8 cellular contexts compared by ENCODE assay signal in genomic region chr15:66503780-66504562, GRCh38. TPM values are rescaled to one million over a fixed set of nuclear protein-coding genes. Genes with fewer than 3 reads are reported as not detected.
A peak's percentile ranks its signal among the peaks of the same experiment; 100 is the strongest.
DNase-seq lines count a peak whose midpoint lies in the region; ATAC-seq lines count a peak whose summit lies in the region.

No MANE protein-coding gene starts in this region.

- H3K4me3 ChIP-seq in Jurkat, Clone E6-1 (ENCODE audit: low read length) = peak overlapping the region; percentile 71
- H3K4me3 ChIP-seq in mucosa of stomach (ENCODE audit: low read length) = peak overlapping the region; percentile 89

- H3K27ac Mint-ChIP-seq in central memory CD8-positive, alpha-beta T cell (ENCODE audit: low read depth) = peak overlapping the region; percentile 96

- no peaks in the 10 kb centered on the region for H3K9me3 Mint-ChIP-seq in central memory CD8-positive, alpha-beta T cell

- peaks cover 48% of the 10 kb centered on the region for H3K4me1 Mint-ChIP-seq in central memory CD8-positive, alpha-beta T cell

- no peaks in the 10 kb centered on the region for H3K9me3 ChIP-seq in mucosa of stomach (ENCODE audit: control insufficient read depth, low read length)

- H3K9ac ChIP-seq in mucosa of stomach (ENCODE audit: low read length) = peak overlapping the region; percentile 90

- peak overlapping the region; percentile 88 for H3K4me3 Mint-ChIP-seq in central memory CD8-positive, alpha-beta T cell

- peaks cover 15% of the 10 kb centered on the region for H3K36me3 ChIP-seq in mucosa of stomach (ENCODE audit: control insufficient read depth, insufficient read depth, low read length)

- no peaks in the 10 kb centered on the region for H3K27me3 Mint-ChIP-seq in central memory CD8-positive, alpha-beta T cell

- H3K36me3 Mint-ChIP-seq in central memory CD8-positive, alpha-beta T cell (ENCODE audit: insufficient read depth) = peaks cover 58% of the 10 kb centered on the region

- DNase-seq in AG08395 (ENCODE audit: low spot score) (peak; percentile 18), superior temporal gyrus (ENCODE audit: extremely low spot score) (no peak), NK-92 (lab: John Stamatoyannopoulos, UW; ENCODE audit: unreplicated experiment) (no peak)
- DNase-seq in Jurkat, Clone E6-1 (ENCODE audit: low read depth, low spot score) = no peak
- no peak for DNase-seq in central memory CD8-positive, alpha-beta T cell (ENCODE audit: low spot score in 2 of 2)

- ATAC-seq in central memory CD8-positive, alpha-beta T cell (replicated peaks; ENCODE audit: extremely low read depth, poor library complexity, severe bottlenecking) = no peak
- ATAC-seq in HG03039 (IDR thresholded peaks at IDR 0.05; ENCODE audit: unreplicated experiment) (no peak), HG02973 (IDR thresholded peaks at IDR 0.05; ENCODE audit: unreplicated experiment) (no peak)

- peaks cover 11% of the 10 kb centered on the region for H3K4me1 ChIP-seq in mucosa of stomach (ENCODE audit: control insufficient read depth, insufficient read depth, low read length)

- H3K27me3 ChIP-seq in mucosa of stomach (ENCODE audit: control insufficient read depth, insufficient read depth, low read length) = no peaks in the 10 kb centered on the region

RNA-seq across cellular contexts. Expression of gene RPL4, which starts 0.7 kb away (rescaled TPM):
- 5,228 TPM for polyA plus RNA-seq in Jurkat, Clone E6-1 (2012; ENCODE audit: insufficient read depth, insufficient read length)

RNA-seq across cellular contexts. Expression of gene ZWILCH, which starts 1.2 kb away (rescaled TPM):
- 38.5 TPM for polyA plus RNA-seq in Jurkat, Clone E6-1 (2012; ENCODE audit: insufficient read depth, insufficient read length)

RNA-seq across cellular contexts. Expression of gene SNAPC5, which starts 6.4 kb away (rescaled TPM):
- 60.2 TPM for polyA plus RNA-seq in Jurkat, Clone E6-1 (2012; ENCODE audit: insufficient read depth, insufficient read length)
